Comparison of ENCODE assay signal across 8 cellular contexts in genomic region chr5:178114325-178115135, GRCh38. TPM values are rescaled to one million over a fixed set of nuclear protein-coding genes. Genes with fewer than 3 reads are reported as not detected.
DNase-seq lines count a peak whose midpoint lies in the region; ATAC-seq and TF ChIP-seq lines count a peak whose summit lies in the region.

No MANE protein-coding gene starts in this region.

- no peak for TF ChIP-seq CTCF in CD8-positive, alpha-beta T cell (IDR thresholded peaks at IDR 0.05)
- TF ChIP-seq CTCF in LNCaP clone FGC (IDR thresholded peaks at IDR 0.05; ENCODE audit: control insufficient read depth, extremely low read depth, insufficient read depth) = no peak

- H3K4me1 Mint-ChIP-seq in CD8-positive, alpha-beta T cell (ENCODE audit: low read depth) = peaks cover 51% of the 10 kb centered on the region

- H3K27me3 ChIP-seq in CD8-positive, alpha-beta T cell (ENCODE audit: insufficient read depth, low read length) = no peaks in the 10 kb centered on the region
- no peaks in the 10 kb centered on the region for H3K27me3 ChIP-seq in right cardiac atrium (ENCODE audit: control insufficient read depth, insufficient read depth)

- CTCF ChIA-PET in CD8-positive, alpha-beta T cell (lab: Charles Lee) = interaction anchor here (1.3 to 11.6 kb wide), 2 partner anchors 25 to 38 kb away, joined by 4 to 113 read pairs; no protein-coding TSS in a partner anchor

- H3K9me3 ChIP-seq in CD8-positive, alpha-beta T cell (ENCODE audit: low read length) = no peaks in the 10 kb centered on the region
- H3K9me3 ChIP-seq in right cardiac atrium (ENCODE audit: control insufficient read depth, low read length) = no peaks in the 10 kb centered on the region

- H3K27ac ChIP-seq in CD8-positive, alpha-beta T cell (ENCODE audit: low read depth, low read length) = peak overlapping the region; percentile 45
- H3K27ac ChIP-seq in right cardiac atrium (ENCODE audit: low read length) = no peak overlapping the region
- peak overlapping the region in 17 of 21 experiments; percentile 1 to 86 (median 74) for H3K27ac ChIP-seq in skin epidermis

- no peaks in the 10 kb centered on the region for H3K36me3 ChIP-seq in CD8-positive, alpha-beta T cell (ENCODE audit: insufficient read depth, low read length)

- H3K27me3 Mint-ChIP-seq in CD8-positive, alpha-beta T cell (ENCODE audit: low read depth) = no peaks in the 10 kb centered on the region

- peak overlapping the region; percentile 86 for H3K4me3 Mint-ChIP-seq in CD8-positive, alpha-beta T cell

- peaks cover 56% of the 10 kb centered on the region for H3K4me1 ChIP-seq in CD8-positive, alpha-beta T cell (ENCODE audit: insufficient read depth, low read length)
- H3K4me1 ChIP-seq in right cardiac atrium (ENCODE audit: control insufficient read depth, insufficient read depth, low read length) = no peaks in the 10 kb centered on the region

- ATAC-seq in CD8-positive, alpha-beta T cell = peak; percentile 40
- ATAC-seq in right cardiac atrium (peak; percentile 13 to 25), HG03342 (IDR thresholded peaks at IDR 0.05; ENCODE audit: unreplicated experiment) (no peak), HG03521 (IDR thresholded peaks at IDR 0.05; ENCODE audit: unreplicated experiment) (no peak)

- H3K9me3 Mint-ChIP-seq in CD8-positive, alpha-beta T cell = peaks cover 3% of the 10 kb centered on the region

- intact Hi-C loops in CD8-positive, alpha-beta T cell (cut with DNase I, micrococcal nuclease) = loop anchor here in 1 of 2 experiments (10.0 kb wide), 1 partner anchor 1580 kb away; the partner anchor contains the start of gene RNF44
- intact Hi-C loops in right cardiac atrium (cut with DNase I) = no loop called here

- POLR2A ChIA-PET in CD8-positive, alpha-beta T cell (lab: Charles Lee) = interaction anchor here (1.2 kb wide), 1 partner anchor 39 kb away, joined by 4 read pairs; the partner anchor contains the start of gene NHP2

- peak; percentile 33 to 77 (median 63) for DNase-seq in CD8-positive, alpha-beta T cell
- DNase-seq in LNCaP clone FGC (ENCODE audit: low read depth) (no peak), right cardiac atrium (no peak), GM19238 (ENCODE audit: insufficient read length, low spot score) (no peak)
- DNase-seq in activated T-helper 9 cell treated with anti-CD3 and anti-CD28 coated beads, Interleukin-2, amount 50 U/mL, for 16 hours (ENCODE audit: low read depth) = peak; percentile 23

- H3K36me3 Mint-ChIP-seq in CD8-positive, alpha-beta T cell = no peaks in the 10 kb centered on the region

- peak overlapping the region; percentile 88 for H3K4me3 ChIP-seq in CD8-positive, alpha-beta T cell (ENCODE audit: low read depth, low read length)
- H3K4me3 ChIP-seq in LNCaP clone FGC (ENCODE audit: low read depth, low read length) (peak overlapping the region; percentile 41; the same call in 1 of the 2 replicates), right cardiac atrium (ENCODE audit: low read length) (peak overlapping the region; percentile 59), skin epidermis (peak overlapping the region; percentile 43 to 69 (median 54))

- peak overlapping the region; percentile 93 for H3K27ac Mint-ChIP-seq in CD8-positive, alpha-beta T cell

- WGBS in right cardiac atrium = 20% methylated on average over 28 of the region's 28 CpGs

RNA-seq across cellular contexts. Expression of gene N4BP3, which starts 1.2 kb away (rescaled TPM):
- 10 to 100 TPM; 17.3 to 17.9 TPM for total RNA-seq in CD8-positive, alpha-beta T cell
- under 1 TPM; 0.15 to 0.54 (median 0.32) TPM for total RNA-seq in right cardiac atrium
- 0.79 TPM for polyA plus RNA-seq in right cardiac atrium

RNA-seq across cellular contexts. Expression of gene RMND5B, which starts 16.3 kb away (rescaled TPM):
- total RNA-seq in CD8-positive, alpha-beta T cell = 10 to 100 TPM in 1 of 2 experiments, 1 to 10 TPM in 1; 9.3 to 12.6 TPM
- 10 to 100 TPM; 32.2 to 41.7 (median 34.2) TPM for total RNA-seq in right cardiac atrium
- polyA plus RNA-seq in right cardiac atrium = 33.5 TPM

RNA-seq across cellular contexts. Expression of gene NHP2, which starts 39.2 kb away (rescaled TPM):
- total RNA-seq in CD8-positive, alpha-beta T cell = 10 to 100 TPM; 48.8 to 49.6 TPM
- 10 to 100 TPM; 62.3 to 88.4 (median 84.7) TPM for total RNA-seq in right cardiac atrium
- 123 TPM for polyA plus RNA-seq in right cardiac atrium

Comparison
In these comparisons a context has a peak if more than half of its experiments do, and no peak if none do; other contexts are left out.
1. ATAC-seq: peak in CD8-positive, alpha-beta T cell (single experiment) and right cardiac atrium (2 of 2); none in HG03342 (single experiment) and HG03521 (single experiment).
2. DNase-seq: peak in CD8-positive, alpha-beta T cell (7 of 7) and activated T-helper 9 cell treated with anti-CD3 and anti-CD28 coated beads, Interleukin-2, amount 50 U/mL, for 16 hours (single experiment); none in LNCaP clone FGC (single experiment), right cardiac atrium (0 of 3) and GM19238 (single experiment).
3. RNA of gene N4BP3, which starts 1.2 kb away (total RNA-seq): 17.3 to 17.9 TPM in CD8-positive, alpha-beta T cell; 0.15 to 0.54 TPM in right cardiac atrium; every median in the first group is over 10 times any median in the second.
4. Peak in every context shown above with its lines, with median percentiles within 50 percentile points of each other: H3K4me3 ChIP-seq.